Comparison of ENCODE assay signal across 1 cellular context in the genomic region with DNA sequence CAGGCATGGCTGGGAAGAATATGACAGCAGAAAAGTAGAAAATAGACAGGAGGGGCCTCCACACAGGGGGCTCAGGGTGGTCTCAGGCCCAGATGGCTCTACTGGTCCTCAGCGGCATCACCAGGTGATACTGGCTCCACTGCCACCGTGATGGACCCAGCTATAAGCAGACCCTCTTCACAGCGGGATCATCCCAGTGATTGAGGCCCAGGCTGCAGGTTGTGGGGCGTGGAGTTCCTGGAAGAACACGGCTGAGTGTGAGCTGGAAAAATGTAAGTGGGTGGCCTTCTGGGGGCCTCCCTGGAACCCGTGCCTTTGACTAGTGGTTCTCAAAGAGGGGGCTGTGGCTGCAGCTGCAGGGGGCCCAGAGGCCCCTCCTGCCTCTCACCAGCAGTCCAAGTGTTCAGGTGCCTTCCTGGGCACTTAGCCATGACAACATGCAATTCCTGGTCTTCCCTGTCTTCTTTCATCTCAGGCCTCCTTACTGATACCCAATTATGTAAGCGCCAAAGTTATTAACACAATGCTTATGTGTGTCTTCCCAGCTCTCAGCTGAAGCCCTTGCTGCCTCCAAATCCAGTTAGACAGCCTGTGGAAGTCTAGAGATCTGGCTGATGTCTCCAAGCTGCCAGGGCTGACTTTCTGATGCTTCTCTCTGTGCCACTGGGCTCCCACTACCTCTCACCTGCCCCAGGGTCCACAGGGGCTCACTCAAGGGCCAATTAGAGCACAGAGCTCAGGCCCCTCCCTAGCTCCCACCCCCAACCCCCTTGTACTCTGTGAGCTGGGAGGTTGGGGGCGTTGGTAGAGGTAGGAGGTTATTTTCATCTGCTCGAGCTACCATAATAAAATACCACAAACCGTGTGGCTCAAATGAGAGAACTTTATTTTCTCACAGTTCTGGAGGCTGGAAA.
TF ChIP-seq lines count a peak whose summit lies in the region.

No MANE protein-coding gene starts in this region.

TF ChIP-seq in GM23338, 12 proteins besides CTCF, POLR2A, EP300 and RAD21:
- TF ChIP-seq, protein P1, sequence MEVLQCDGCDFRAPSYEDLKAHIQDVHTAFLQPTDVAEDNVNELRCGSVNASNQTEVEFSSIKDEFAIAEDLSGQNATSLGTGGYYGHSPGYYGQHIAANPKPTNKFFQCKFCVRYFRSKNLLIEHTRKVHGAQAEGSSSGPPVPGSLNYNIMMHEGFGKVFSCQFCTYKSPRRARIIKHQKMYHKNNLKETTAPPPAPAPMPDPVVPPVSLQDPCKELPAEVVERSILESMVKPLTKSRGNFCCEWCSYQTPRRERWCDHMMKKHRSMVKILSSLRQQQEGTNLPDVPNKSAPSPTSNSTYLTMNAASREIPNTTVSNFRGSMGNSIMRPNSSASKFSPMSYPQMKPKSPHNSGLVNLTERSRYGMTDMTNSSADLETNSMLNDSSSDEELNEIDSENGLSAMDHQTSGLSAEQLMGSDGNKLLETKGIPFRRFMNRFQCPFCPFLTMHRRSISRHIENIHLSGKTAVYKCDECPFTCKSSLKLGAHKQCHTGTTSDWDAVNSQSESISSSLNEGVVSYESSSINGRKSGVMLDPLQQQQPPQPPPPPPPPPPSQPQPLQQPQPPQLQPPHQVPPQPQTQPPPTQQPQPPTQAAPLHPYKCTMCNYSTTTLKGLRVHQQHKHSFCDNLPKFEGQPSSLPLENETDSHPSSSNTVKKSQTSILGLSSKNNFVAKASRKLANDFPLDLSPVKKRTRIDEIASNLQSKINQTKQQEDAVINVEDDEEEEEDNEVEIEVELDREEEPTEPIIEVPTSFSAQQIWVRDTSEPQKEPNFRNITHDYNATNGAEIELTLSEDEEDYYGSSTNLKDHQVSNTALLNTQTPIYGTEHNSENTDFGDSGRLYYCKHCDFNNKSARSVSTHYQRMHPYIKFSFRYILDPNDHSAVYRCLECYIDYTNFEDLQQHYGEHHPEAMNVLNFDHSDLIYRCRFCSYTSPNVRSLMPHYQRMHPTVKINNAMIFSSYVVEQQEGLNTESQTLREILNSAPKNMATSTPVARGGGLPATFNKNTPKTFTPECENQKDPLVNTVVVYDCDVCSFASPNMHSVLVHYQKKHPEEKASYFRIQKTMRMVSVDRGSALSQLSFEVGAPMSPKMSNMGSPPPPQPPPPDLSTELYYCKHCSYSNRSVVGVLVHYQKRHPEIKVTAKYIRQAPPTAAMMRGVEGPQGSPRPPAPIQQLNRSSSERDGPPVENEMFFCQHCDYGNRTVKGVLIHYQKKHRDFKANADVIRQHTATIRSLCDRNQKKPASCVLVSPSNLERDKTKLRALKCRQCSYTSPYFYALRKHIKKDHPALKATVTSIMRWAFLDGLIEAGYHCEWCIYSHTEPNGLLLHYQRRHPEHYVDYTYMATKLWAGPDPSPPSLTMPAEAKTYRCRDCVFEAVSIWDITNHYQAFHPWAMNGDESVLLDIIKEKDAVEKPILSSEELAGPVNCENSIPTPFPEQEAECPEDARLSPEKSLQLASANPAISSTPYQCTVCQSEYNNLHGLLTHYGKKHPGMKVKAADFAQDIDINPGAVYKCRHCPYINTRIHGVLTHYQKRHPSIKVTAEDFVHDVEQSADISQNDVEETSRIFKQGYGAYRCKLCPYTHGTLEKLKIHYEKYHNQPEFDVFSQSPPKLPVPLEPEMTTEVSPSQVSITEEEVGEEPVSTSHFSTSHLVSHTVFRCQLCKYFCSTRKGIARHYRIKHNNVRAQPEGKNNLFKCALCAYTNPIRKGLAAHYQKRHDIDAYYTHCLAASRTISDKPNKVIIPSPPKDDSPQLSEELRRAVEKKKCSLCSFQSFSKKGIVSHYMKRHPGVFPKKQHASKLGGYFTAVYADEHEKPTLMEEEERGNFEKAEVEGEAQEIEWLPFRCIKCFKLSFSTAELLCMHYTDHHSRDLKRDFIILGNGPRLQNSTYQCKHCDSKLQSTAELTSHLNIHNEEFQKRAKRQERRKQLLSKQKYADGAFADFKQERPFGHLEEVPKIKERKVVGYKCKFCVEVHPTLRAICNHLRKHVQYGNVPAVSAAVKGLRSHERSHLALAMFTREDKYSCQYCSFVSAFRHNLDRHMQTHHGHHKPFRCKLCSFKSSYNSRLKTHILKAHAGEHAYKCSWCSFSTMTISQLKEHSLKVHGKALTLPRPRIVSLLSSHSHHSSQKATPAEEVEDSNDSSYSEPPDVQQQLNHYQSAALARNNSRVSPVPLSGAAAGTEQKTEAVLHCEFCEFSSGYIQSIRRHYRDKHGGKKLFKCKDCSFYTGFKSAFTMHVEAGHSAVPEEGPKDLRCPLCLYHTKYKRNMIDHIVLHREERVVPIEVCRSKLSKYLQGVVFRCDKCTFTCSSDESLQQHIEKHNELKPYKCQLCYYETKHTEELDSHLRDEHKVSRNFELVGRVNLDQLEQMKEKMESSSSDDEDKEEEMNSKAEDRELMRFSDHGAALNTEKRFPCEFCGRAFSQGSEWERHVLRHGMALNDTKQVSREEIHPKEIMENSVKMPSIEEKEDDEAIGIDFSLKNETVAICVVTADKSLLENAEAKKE (CRISPR knock-in tag; IDR thresholded peaks at IDR 0.05), result no peak
- TF ChIP-seq EZH2 (IDR thresholded peaks at IDR 0.05; ENCODE audit: low read depth, unreplicated experiment) (no peak), STAT1 (IDR thresholded peaks at IDR 0.05; ENCODE audit: unreplicated experiment) (no peak), CREB1 (CRISPR knock-in tag; IDR thresholded peaks at IDR 0.05; ENCODE audit: low read depth) (no peak), NANOG (IDR thresholded peaks at IDR 0.05; ENCODE audit: borderline replicate concordance) (no peak), ZNF331 (CRISPR knock-in tag; IDR thresholded peaks at IDR 0.05; ENCODE audit: low read depth) (no peak), POLR2AphosphoS5 (IDR thresholded peaks at IDR 0.05; ENCODE audit: low read depth) (no peak), JUNB (IDR thresholded peaks at IDR 0.05; ENCODE audit: unreplicated experiment) (no peak), ZNF114 (CRISPR knock-in tag; IDR thresholded peaks at IDR 0.05) (no peak), EZH2phosphoT487 (IDR thresholded peaks at IDR 0.05; ENCODE audit: unreplicated experiment) (no peak)
- TF ChIP-seq, protein P2, sequence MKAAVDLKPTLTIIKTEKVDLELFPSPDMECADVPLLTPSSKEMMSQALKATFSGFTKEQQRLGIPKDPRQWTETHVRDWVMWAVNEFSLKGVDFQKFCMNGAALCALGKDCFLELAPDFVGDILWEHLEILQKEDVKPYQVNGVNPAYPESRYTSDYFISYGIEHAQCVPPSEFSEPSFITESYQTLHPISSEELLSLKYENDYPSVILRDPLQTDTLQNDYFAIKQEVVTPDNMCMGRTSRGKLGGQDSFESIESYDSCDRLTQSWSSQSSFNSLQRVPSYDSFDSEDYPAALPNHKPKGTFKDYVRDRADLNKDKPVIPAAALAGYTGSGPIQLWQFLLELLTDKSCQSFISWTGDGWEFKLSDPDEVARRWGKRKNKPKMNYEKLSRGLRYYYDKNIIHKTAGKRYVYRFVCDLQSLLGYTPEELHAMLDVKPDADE (IDR thresholded peaks at IDR 0.05), result no peak
- TF ChIP-seq, protein P3, sequence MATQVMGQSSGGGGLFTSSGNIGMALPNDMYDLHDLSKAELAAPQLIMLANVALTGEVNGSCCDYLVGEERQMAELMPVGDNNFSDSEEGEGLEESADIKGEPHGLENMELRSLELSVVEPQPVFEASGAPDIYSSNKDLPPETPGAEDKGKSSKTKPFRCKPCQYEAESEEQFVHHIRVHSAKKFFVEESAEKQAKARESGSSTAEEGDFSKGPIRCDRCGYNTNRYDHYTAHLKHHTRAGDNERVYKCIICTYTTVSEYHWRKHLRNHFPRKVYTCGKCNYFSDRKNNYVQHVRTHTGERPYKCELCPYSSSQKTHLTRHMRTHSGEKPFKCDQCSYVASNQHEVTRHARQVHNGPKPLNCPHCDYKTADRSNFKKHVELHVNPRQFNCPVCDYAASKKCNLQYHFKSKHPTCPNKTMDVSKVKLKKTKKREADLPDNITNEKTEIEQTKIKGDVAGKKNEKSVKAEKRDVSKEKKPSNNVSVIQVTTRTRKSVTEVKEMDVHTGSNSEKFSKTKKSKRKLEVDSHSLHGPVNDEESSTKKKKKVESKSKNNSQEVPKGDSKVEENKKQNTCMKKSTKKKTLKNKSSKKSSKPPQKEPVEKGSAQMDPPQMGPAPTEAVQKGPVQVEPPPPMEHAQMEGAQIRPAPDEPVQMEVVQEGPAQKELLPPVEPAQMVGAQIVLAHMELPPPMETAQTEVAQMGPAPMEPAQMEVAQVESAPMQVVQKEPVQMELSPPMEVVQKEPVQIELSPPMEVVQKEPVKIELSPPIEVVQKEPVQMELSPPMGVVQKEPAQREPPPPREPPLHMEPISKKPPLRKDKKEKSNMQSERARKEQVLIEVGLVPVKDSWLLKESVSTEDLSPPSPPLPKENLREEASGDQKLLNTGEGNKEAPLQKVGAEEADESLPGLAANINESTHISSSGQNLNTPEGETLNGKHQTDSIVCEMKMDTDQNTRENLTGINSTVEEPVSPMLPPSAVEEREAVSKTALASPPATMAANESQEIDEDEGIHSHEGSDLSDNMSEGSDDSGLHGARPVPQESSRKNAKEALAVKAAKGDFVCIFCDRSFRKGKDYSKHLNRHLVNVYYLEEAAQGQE (IDR thresholded peaks at IDR 0.05; ENCODE audit: unreplicated experiment), result no peak
